ENCODE assay signal across 1 cellular context in the genomic region with DNA sequence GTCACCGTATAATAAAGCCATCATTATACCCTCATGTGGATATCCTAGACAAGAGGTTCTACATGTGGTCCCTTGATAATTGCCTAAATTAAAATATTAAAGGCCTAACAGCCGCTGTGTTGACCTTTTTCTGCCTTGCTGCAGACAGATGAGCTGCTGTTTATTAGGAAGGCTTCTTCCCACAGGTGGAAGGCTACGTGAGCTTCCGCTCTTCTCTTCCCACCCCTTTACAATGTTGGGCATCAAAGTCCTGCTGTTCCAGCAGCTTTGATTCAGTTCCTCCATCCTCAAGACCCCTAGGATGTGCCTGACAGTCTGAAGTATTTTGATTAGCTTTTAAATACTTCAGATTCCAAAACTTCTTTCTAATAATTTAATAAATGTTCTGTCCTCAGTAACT.
TF ChIP-seq lines count a peak whose summit lies in the region.

No MANE protein-coding gene starts in this region.

TF ChIP-seq in WTC11, 78 proteins besides CTCF, POLR2A, EP300 and RAD21 (continued from another document):
- TF ChIP-seq ZBTB43 (CRISPR knock-in tag; IDR thresholded peaks at IDR 0.05) (no peak), MLX (CRISPR knock-in tag; IDR thresholded peaks at IDR 0.05) (no peak), SMAD4 (CRISPR knock-in tag; IDR thresholded peaks at IDR 0.05) (no peak), FOXK1 (CRISPR knock-in tag; IDR thresholded peaks at IDR 0.05) (no peak), SMAD3 (CRISPR knock-in tag; IDR thresholded peaks at IDR 0.05; ENCODE audit: borderline replicate concordance) (no peak), ZNF671 (CRISPR knock-in tag; IDR thresholded peaks at IDR 0.05) (no peak), RELA (CRISPR knock-in tag; IDR thresholded peaks at IDR 0.05; ENCODE audit: borderline replicate concordance) (no peak), IRF2 (CRISPR knock-in tag; IDR thresholded peaks at IDR 0.05; ENCODE audit: borderline replicate concordance, low read depth) (no peak), TP53 (CRISPR knock-in tag; IDR thresholded peaks at IDR 0.05) (no peak), ATF1 (CRISPR knock-in tag; IDR thresholded peaks at IDR 0.05) (no peak), ZNF121 (CRISPR knock-in tag; IDR thresholded peaks at IDR 0.05) (no peak), TEAD4 (CRISPR knock-in tag; IDR thresholded peaks at IDR 0.05) (no peak)
- TF ChIP-seq, protein P1, sequence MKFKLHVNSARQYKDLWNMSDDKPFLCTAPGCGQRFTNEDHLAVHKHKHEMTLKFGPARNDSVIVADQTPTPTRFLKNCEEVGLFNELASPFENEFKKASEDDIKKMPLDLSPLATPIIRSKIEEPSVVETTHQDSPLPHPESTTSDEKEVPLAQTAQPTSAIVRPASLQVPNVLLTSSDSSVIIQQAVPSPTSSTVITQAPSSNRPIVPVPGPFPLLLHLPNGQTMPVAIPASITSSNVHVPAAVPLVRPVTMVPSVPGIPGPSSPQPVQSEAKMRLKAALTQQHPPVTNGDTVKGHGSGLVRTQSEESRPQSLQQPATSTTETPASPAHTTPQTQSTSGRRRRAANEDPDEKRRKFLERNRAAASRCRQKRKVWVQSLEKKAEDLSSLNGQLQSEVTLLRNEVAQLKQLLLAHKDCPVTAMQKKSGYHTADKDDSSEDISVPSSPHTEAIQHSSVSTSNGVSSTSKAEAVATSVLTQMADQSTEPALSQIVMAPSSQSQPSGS (CRISPR knock-in tag; IDR thresholded peaks at IDR 0.05; ENCODE audit: borderline replicate concordance, low read depth): no peak
- TF ChIP-seq, protein P2, sequence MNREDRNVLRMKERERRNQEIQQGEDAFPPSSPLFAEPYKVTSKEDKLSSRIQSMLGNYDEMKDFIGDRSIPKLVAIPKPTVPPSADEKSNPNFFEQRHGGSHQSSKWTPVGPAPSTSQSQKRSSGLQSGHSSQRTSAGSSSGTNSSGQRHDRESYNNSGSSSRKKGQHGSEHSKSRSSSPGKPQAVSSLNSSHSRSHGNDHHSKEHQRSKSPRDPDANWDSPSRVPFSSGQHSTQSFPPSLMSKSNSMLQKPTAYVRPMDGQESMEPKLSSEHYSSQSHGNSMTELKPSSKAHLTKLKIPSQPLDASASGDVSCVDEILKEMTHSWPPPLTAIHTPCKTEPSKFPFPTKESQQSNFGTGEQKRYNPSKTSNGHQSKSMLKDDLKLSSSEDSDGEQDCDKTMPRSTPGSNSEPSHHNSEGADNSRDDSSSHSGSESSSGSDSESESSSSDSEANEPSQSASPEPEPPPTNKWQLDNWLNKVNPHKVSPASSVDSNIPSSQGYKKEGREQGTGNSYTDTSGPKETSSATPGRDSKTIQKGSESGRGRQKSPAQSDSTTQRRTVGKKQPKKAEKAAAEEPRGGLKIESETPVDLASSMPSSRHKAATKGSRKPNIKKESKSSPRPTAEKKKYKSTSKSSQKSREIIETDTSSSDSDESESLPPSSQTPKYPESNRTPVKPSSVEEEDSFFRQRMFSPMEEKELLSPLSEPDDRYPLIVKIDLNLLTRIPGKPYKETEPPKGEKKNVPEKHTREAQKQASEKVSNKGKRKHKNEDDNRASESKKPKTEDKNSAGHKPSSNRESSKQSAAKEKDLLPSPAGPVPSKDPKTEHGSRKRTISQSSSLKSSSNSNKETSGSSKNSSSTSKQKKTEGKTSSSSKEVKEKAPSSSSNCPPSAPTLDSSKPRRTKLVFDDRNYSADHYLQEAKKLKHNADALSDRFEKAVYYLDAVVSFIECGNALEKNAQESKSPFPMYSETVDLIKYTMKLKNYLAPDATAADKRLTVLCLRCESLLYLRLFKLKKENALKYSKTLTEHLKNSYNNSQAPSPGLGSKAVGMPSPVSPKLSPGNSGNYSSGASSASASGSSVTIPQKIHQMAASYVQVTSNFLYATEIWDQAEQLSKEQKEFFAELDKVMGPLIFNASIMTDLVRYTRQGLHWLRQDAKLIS (CRISPR knock-in tag; IDR thresholded peaks at IDR 0.05; ENCODE audit: borderline replicate concordance): no peak
- TF ChIP-seq, protein P3, sequence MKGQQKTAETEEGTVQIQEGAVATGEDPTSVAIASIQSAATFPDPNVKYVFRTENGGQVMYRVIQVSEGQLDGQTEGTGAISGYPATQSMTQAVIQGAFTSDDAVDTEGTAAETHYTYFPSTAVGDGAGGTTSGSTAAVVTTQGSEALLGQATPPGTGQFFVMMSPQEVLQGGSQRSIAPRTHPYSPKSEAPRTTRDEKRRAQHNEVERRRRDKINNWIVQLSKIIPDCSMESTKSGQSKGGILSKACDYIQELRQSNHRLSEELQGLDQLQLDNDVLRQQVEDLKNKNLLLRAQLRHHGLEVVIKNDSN (CRISPR knock-in tag; IDR thresholded peaks at IDR 0.05): no peak
